Comparison of ENCODE assay signal across 1 cellular context in genomic region chr2:226130192-226130591, GRCh38.
TF ChIP-seq lines count a peak whose summit lies in the region.

No MANE protein-coding gene starts in this region.

TF ChIP-seq in HepG2, 621 proteins besides CTCF, POLR2A, EP300 and RAD21 (continued from another document):
- TF ChIP-seq REST (IDR thresholded peaks at IDR 0.05; ENCODE audit: borderline replicate concordance in 1 of 2, low read depth in 1 of 2, low read length in 2 of 2) (peak; percentile 48 to 95), MZF1 (CRISPR knock-in tag; IDR thresholded peaks at IDR 0.05; ENCODE audit: borderline replicate concordance) (no peak), ZBTB33 (CRISPR knock-in tag; IDR thresholded peaks at IDR 0.05) (0 out of 2 replicates have a peak, but pooled peaks have one; percentile 24), ZNF224 (CRISPR knock-in tag; IDR thresholded peaks at IDR 0.05) (no peak), ZKSCAN8 (CRISPR knock-in tag; IDR thresholded peaks at IDR 0.05; ENCODE audit: borderline replicate concordance) (no peak), EHMT2 (IDR thresholded peaks at IDR 0.05; ENCODE audit: borderline replicate concordance, low read depth, low read length) (0 out of 2 replicates have a peak, but pooled peaks have one; percentile 47), MIER2 (CRISPR knock-in tag; IDR thresholded peaks at IDR 0.05) (peak; percentile 94)
TF ChIP-seq in HepG2: peak in this region for 4.
